ENCODE assay signal across 9 cellular contexts in the genomic region with DNA sequence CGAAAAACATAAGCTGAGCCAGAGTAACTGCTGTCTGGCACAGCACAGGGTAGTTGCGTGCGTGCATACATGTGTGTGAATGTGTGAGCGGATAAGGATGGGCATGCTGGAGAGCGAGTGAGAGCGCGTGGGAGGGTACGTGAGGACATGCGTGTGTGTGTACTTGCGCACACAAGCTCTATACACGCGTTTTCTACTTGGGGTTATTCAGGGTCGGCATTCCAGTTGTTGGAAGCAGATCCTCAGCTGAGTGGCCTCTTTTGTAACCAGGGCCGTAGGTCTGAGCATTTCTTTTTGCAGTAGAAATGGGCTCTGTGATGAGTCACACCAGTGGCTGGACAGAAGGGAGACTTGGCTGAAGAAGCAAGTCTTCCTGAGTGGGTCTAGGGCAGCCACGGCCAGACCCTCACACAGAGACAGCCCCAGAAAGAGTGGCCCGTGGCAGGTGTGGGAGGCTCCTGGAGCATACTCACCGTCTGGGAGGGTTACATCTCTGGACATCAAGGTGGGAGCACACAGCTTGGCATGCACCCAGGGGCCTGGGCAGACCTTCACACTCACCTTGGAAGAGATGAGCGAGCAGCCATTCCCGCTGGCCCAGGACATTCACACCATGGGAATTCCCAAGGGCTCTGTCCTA.
A peak's percentile ranks its signal among the peaks of the same experiment; 100 is the strongest.
DNase-seq lines count a peak whose midpoint lies in the region; ATAC-seq, FAIRE-seq and TF ChIP-seq lines count a peak whose summit lies in the region.
"Had no signal": no experiment of that assay in that cellular context is flagged by ENCODE, and none has a peak within 500 bp of the region (broad histone marks: within the 10 kb centered on the region; RNA-seq: fewer than 3 reads in every experiment).

No MANE protein-coding gene starts in this region.

- H3K4me2 ChIP-seq in HCT116 (ENCODE audit: low read length): peak overlapping the region; percentile 80

- WGBS in testis, 2 donors: 69 to 73% methylated on average over 19 of the region's 19 CpGs

- H3K36me3 ChIP-seq in HCT116 (ENCODE audit: control insufficient read depth in 1 of 2, insufficient read depth in 2 of 2, low read length in 2 of 2) (no peaks in the 10 kb centered on the region), testis (ENCODE audit: low read depth, missing control alignments) (no peaks in the 10 kb centered on the region), kidney (ENCODE audit: control insufficient read depth in 1 of 2, insufficient read depth in 2 of 2, low read length in 2 of 2) (no peaks in the 10 kb centered on the region)

- TF ChIP-seq CTCF in HCT116 (IDR thresholded peaks at IDR 0.05 in 2 of 3, conservative IDR thresholded peaks at IDR 0.05 in 1 of 3; ENCODE audit: borderline replicate concordance in 1 of 3, insufficient read depth in 1 of 3, low read depth in 2 of 3, low read length in 2 of 3) (no peak), testis (IDR thresholded peaks at IDR 0.05) (no peak), kidney (IDR thresholded peaks at IDR 0.05; ENCODE audit: borderline replicate concordance, extremely low read depth, insufficient read depth) (no peak)

- H3K9me2 ChIP-seq in HCT116 (ENCODE audit: insufficient read depth): no peaks in the 10 kb centered on the region

- H3K9me3 ChIP-seq in HCT116 (ENCODE audit: control insufficient read depth in 1 of 2, insufficient read depth in 1 of 2, low read depth in 1 of 2, low read length in 2 of 2): no peaks in the 10 kb centered on the region; a peak in 1 of 4 replicates
- no peaks in the 10 kb centered on the region for H3K9me3 ChIP-seq in testis
- no peaks in the 10 kb centered on the region for H3K9me3 ChIP-seq in kidney (ENCODE audit: control insufficient read depth in 1 of 2, low read length in 2 of 2)

- peak overlapping the region; percentile 49 for H2AFZ ChIP-seq in HCT116 (ENCODE audit: low read depth, low read length, poor library complexity, severe bottlenecking)

- peak overlapping the region; percentile 81 for H3K27ac ChIP-seq in HCT116 (ENCODE audit: low read depth, low read length)
- H3K27ac ChIP-seq in testis: no peak overlapping the region
- peak overlapping the region in 1 of 2 donors; percentile 57 for H3K27ac ChIP-seq in kidney (ENCODE audit: low read depth in 2 of 2, low read length in 2 of 2)

- H3K79me2 ChIP-seq in HCT116 (ENCODE audit: insufficient read depth, low read length): no peaks in the 10 kb centered on the region

- ATAC-seq in HCT116 (peak; percentile 47), GM18861 (IDR thresholded peaks at IDR 0.05; ENCODE audit: unreplicated experiment) (no peak)

- H3K4me1 ChIP-seq in HCT116 (ENCODE audit: control insufficient read depth in 1 of 2, insufficient read depth in 2 of 2, low read length in 2 of 2) (peaks cover 48 to 57% of the 10 kb centered on the region in 2 experiments), testis (peaks cover 22% of the 10 kb centered on the region), kidney (ENCODE audit: control insufficient read depth in 1 of 2, insufficient read depth in 1 of 2, low read depth in 1 of 2, low read length in 2 of 2) (peaks cover 0 to 13% of the 10 kb centered on the region in 2 donors)

- POLR2A ChIA-PET in HCT116 (lab: Charles Lee): interaction anchor here (0.6 to 1.8 kb wide), 4 partner anchors 14 to 58 kb away, joined by 4 to 12 read pairs (median 6); no protein-coding TSS in a partner anchor

- intact Hi-C loops in HCT116 (cut with micrococcal nuclease): no loop called here
- intact Hi-C loops in testis (cut with DNase I; ENCODE audit: low total_unique reads): no loop called here
- intact Hi-C loops in kidney (cut with DNase I): no loop called here

- H3K27me3 ChIP-seq in HCT116 (ENCODE audit: insufficient read depth, low read length): no peaks in the 10 kb centered on the region
- H3K27me3 ChIP-seq in testis: no peaks in the 10 kb centered on the region

- TF ChIP-seq RAD21 in HCT116 (IDR thresholded peaks at IDR 0.05; ENCODE audit: low read depth): no peak

- no peak for DNase-seq in HCT116 (ENCODE audit: low read depth, low spot score)
- peak; percentile 67 for DNase-seq in astrocyte of the hippocampus (ENCODE audit: low read depth, low spot score)
- peak; percentile 71 for DNase-seq in kidney glomerular epithelial cell (lab: John Stamatoyannopoulos, UW)
- DNase-seq in testis: peak; percentile 44
- no peak for DNase-seq in activated gamma-delta T cell treated with Interleukin-2 at 50 U/mL for 16 hours
- DNase-seq in kidney: no peak
- no peak for DNase-seq in NCI-H345 treated with DMSO at 0.1 percent for 48 hours (lab: John Stamatoyannopoulos, UW; ENCODE audit: unreplicated experiment)
- DNase-seq: H9 had no signal

- no peaks in the 10 kb centered on the region for H4K20me1 ChIP-seq in HCT116 (ENCODE audit: insufficient read depth)

- peak overlapping the region in 1 of 2 experiments; percentile 49; a peak in 2 of 4 replicates for H3K4me3 ChIP-seq in HCT116 (replicated peaks in 1 of 2; ENCODE audit: low read depth in 1 of 2, low read length in 2 of 2)
- H3K4me3 ChIP-seq in testis: no peak overlapping the region
- H3K4me3 ChIP-seq in kidney (ENCODE audit: low read length in 2 of 2): no peak overlapping the region

- CTCF ChIA-PET in HCT116 (lab: Charles Lee): interaction anchor here (1.0 to 2.0 kb wide), 6 partner anchors 9 to 166 kb away, joined by 4 to 11 read pairs (median 6); no protein-coding TSS in a partner anchor

- BruUV-seq in HCT116 (replicated peaks; lab: Mats Ljungman, UMichigan): TSS peak; percentile 83

- FAIRE-seq in kidney (lab: Jason Lieb, UNC): no peak

- RAD21 ChIA-PET in HCT116 (lab: Charles Lee; ENCODE audit: low non-redundant PET in 1 of 2, low total read pairs in 2 of 2, uncharacterized antibody in 2 of 2, unreplicated experiment in 2 of 2): interaction anchor here (0.8 to 2.5 kb wide), 3 partner anchors 28 to 164 kb away, joined by 3 to 10 read pairs (median 3); no protein-coding TSS in a partner anchor

- H3K9ac ChIP-seq in HCT116 (ENCODE audit: low read length) (peak overlapping the region; percentile 59), kidney (ENCODE audit: low read length in 2 of 2) (no peak overlapping the region)

- TF ChIP-seq POLR2A in HCT116 (IDR thresholded peaks at IDR 0.05; ENCODE audit: borderline replicate concordance, extremely low read depth, insufficient read depth, insufficient read length): no peak
- no peak for TF ChIP-seq POLR2A in testis (IDR thresholded peaks at IDR 0.05)

TF ChIP-seq in HCT116, 20 proteins besides CTCF, POLR2A, EP300 and RAD21 (continues in another document):
- TF ChIP-seq CBX3 (IDR thresholded peaks at IDR 0.05; ENCODE audit: low read depth) (no peak), ZNF274 (IDR thresholded peaks at IDR 0.05; ENCODE audit: low read depth, low read length) (no peak), SRF (IDR thresholded peaks at IDR 0.05; ENCODE audit: low read depth) (no peak), POLR2AphosphoS5 (IDR thresholded peaks at IDR 0.05; ENCODE audit: low read depth, low read length) (no peak), TCF7L2 (IDR thresholded peaks at IDR 0.05; ENCODE audit: borderline replicate concordance, extremely low read depth, insufficient read depth, insufficient read length) (no peak), CEBPB (IDR thresholded peaks at IDR 0.05; ENCODE audit: low read depth) (no peak), ELF1 (IDR thresholded peaks at IDR 0.05; ENCODE audit: borderline replicate concordance, low read depth) (no peak), ZFX (IDR thresholded peaks at IDR 0.05) (no peak), JUND (IDR thresholded peaks at IDR 0.05) (no peak), FOSL1 (IDR thresholded peaks at IDR 0.05; ENCODE audit: low read depth) (no peak), ZBTB33 (IDR thresholded peaks at IDR 0.05; ENCODE audit: extremely low read depth, insufficient replicate concordance, low read length) (no peak), YY1 (IDR thresholded peaks at IDR 0.05; ENCODE audit: extremely low read depth, insufficient replicate concordance, low read depth, low read length) (no peak)
- TF ChIP-seq, protein P1, sequence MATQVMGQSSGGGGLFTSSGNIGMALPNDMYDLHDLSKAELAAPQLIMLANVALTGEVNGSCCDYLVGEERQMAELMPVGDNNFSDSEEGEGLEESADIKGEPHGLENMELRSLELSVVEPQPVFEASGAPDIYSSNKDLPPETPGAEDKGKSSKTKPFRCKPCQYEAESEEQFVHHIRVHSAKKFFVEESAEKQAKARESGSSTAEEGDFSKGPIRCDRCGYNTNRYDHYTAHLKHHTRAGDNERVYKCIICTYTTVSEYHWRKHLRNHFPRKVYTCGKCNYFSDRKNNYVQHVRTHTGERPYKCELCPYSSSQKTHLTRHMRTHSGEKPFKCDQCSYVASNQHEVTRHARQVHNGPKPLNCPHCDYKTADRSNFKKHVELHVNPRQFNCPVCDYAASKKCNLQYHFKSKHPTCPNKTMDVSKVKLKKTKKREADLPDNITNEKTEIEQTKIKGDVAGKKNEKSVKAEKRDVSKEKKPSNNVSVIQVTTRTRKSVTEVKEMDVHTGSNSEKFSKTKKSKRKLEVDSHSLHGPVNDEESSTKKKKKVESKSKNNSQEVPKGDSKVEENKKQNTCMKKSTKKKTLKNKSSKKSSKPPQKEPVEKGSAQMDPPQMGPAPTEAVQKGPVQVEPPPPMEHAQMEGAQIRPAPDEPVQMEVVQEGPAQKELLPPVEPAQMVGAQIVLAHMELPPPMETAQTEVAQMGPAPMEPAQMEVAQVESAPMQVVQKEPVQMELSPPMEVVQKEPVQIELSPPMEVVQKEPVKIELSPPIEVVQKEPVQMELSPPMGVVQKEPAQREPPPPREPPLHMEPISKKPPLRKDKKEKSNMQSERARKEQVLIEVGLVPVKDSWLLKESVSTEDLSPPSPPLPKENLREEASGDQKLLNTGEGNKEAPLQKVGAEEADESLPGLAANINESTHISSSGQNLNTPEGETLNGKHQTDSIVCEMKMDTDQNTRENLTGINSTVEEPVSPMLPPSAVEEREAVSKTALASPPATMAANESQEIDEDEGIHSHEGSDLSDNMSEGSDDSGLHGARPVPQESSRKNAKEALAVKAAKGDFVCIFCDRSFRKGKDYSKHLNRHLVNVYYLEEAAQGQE (IDR thresholded peaks at IDR 0.05; ENCODE audit: low read depth): no peak

Comparison
In these comparisons a context has a peak if more than half of its experiments do, and no peak if none do; other contexts are left out.
1. DNase-seq: peak in astrocyte of the hippocampus (single experiment), kidney glomerular epithelial cell (single experiment) and testis (single experiment); none in HCT116 (single experiment), activated gamma-delta T cell treated with Interleukin-2 at 50 U/mL for 16 hours (single experiment), kidney (single experiment) and NCI-H345 treated with DMSO at 0.1 percent for 48 hours (single experiment).